Comparison of ENCODE assay signal across 15 cellular contexts in genomic region chr20:15196580-15197255, GRCh38.
DNase-seq lines count a peak whose midpoint lies in the region; ATAC-seq, FAIRE-seq and TF ChIP-seq lines count a peak whose summit lies in the region.
"Had no signal": no experiment of that assay in that cellular context is flagged by ENCODE, and none has a peak within 500 bp of the region (broad histone marks: within the 10 kb centered on the region; RNA-seq: fewer than 3 reads in every experiment).

No MANE protein-coding gene starts in this region.

- DNase-seq in GM13977 (ENCODE audit: low spot score) = peak; percentile 12
- DNase-seq in NCI-H2196 treated with DMSO at 0.1 percent for 48 hours (lab: John Stamatoyannopoulos, UW; ENCODE audit: unreplicated experiment) = peak; percentile 55
- DNase-seq in naive B cell = peak; percentile 24
- DNase-seq in KBM-7 = no peak
- DNase-seq in GM12892 (ENCODE audit: insufficient read length) = no peak
- DNase-seq: activated CD4-positive, alpha-beta T cell treated with anti-CD3 and anti-CD28 coated beads, Interleukin-2, amount 50 U/mL, for 48 hours; activated T-cell treated with anti-CD3 and anti-CD28 coated beads, Interleukin-2, amount 50 U/mL, for 4 hours; naive thymus-derived CD8-positive, alpha-beta T cell; posterior cingulate gyrus; stimulated activated CD4-positive, alpha-beta T cell treated with anti-CD3 and anti-CD28 coated beads, Interleukin-4, amount 100 ng/mL, for 4 hours had no signal

- no peaks in the 10 kb centered on the region for H3K36me3 Mint-ChIP-seq in naive B cell
- H3K36me3 Mint-ChIP-seq: activated naive CD4-positive, alpha-beta T cell treated with anti-CD3 and anti-CD28 coated beads, Interleukin-2, amount 50 U/mL, for 72 hours; IgD-negative memory B cell; naive thymus-derived CD8-positive, alpha-beta T cell had no signal

- H3K4me3 Mint-ChIP-seq in naive B cell = peak overlapping the region in 1 of 8 donors; percentile 68
- H3K4me3 Mint-ChIP-seq: activated T-cell treated with anti-CD3 and anti-CD28 coated beads, Interleukin-2, amount 50 U/mL, for 4 hours had no signal

- in situ Hi-C loops in GM13977 (cut with MboI; ENCODE audit: low pct_unique_long_range_greater_than_20kb, low sequenced_read_pairs, unreplicated experiment) = no loop called here
- in situ Hi-C loops in KBM-7 (cut with MboI; ENCODE audit: low pct_unique_long_range_greater_than_20kb, low sequenced_read_pairs) = no loop called here

- peaks cover 0 to 4% (median 0%) of the 10 kb centered on the region in 3 donors for H3K27me3 Mint-ChIP-seq in naive B cell
- H3K27me3 Mint-ChIP-seq: IgD-negative memory B cell; naive thymus-derived CD8-positive, alpha-beta T cell had no signal

- TF ChIP-seq POLR2A in GM12892 (IDR thresholded peaks at IDR 0.05; ENCODE audit: low read depth, low read length) = no peak

- no peak for TF ChIP-seq CTCF in GM13977 (IDR thresholded peaks at IDR 0.05; ENCODE audit: extremely low read depth, insufficient read depth, missing control alignments)

- H3K4me1 Mint-ChIP-seq in naive B cell = peaks cover 0 to 31% (median 16%) of the 10 kb centered on the region in 3 donors
- H3K4me1 Mint-ChIP-seq: naive thymus-derived CD8-positive, alpha-beta T cell had no signal

- H3K27ac Mint-ChIP-seq in naive B cell = peak overlapping the region in 3 of 6 donors; percentile 2 to 54 (median 14)
- H3K27ac Mint-ChIP-seq: activated naive CD4-positive, alpha-beta T cell treated with anti-CD3 and anti-CD28 coated beads, Interleukin-2, amount 50 U/mL, for 72 hours; IgD-negative memory B cell; naive thymus-derived CD8-positive, alpha-beta T cell had no signal

- peaks cover 0 to 3% (median 0%) of the 10 kb centered on the region in 7 donors for H3K9me3 Mint-ChIP-seq in naive B cell

- peak; percentile 37 for ATAC-seq in HG02759 (IDR thresholded peaks at IDR 0.05; ENCODE audit: unreplicated experiment)
- peak; percentile 69 to 97 for ATAC-seq in naive B cell (ENCODE audit: low read depth in 2 of 2)
- no peak for ATAC-seq in GM18517 (IDR thresholded peaks at IDR 0.05; ENCODE audit: unreplicated experiment)
- ATAC-seq: activated naive CD4-positive, alpha-beta T cell treated with anti-CD3 and anti-CD28 coated beads, Interleukin-2, amount 50 U/mL, for 72 hours; activated T-cell treated with anti-CD3 and anti-CD28 coated beads, Interleukin-2, amount 50 U/mL, for 4 hours; naive thymus-derived CD8-positive, alpha-beta T cell had no signal

- no peak for FAIRE-seq in GM12892 (lab: Jason Lieb, UNC)
- FAIRE-seq: H54 had no signal

Comparison
In these comparisons a context has a peak if more than half of its experiments do, and no peak if none do; other contexts are left out.
1. DNase-seq: peak in GM13977 (single experiment), NCI-H2196 treated with DMSO at 0.1 percent for 48 hours (single experiment) and naive B cell (single experiment); none in KBM-7 (single experiment) and GM12892 (single experiment).